ENCODE assay signal across 10 cellular contexts in genomic region chr12:124506832-124507153, GRCh38.
DNase-seq lines count a peak whose midpoint lies in the region; ATAC-seq and TF ChIP-seq lines count a peak whose summit lies in the region.
"Had no signal": no experiment of that assay in that cellular context is flagged by ENCODE, and none has a peak within 500 bp of the region (broad histone marks: within the 10 kb centered on the region; RNA-seq: fewer than 3 reads in every experiment).

No MANE protein-coding gene starts in this region.

- peaks cover 23% of the 10 kb centered on the region for H3K36me3 Mint-ChIP-seq in MCF 10A (ENCODE audit: insufficient read depth, unreplicated experiment)
- H3K36me3 Mint-ChIP-seq: immature natural killer cell had no signal

- H3K9me3 Mint-ChIP-seq in MCF 10A (ENCODE audit: unreplicated experiment) = no peaks in the 10 kb centered on the region
- H3K9me3 Mint-ChIP-seq: immature natural killer cell had no signal

- H3K27ac Mint-ChIP-seq in MCF 10A (ENCODE audit: low read depth, unreplicated experiment) = peak overlapping the region; percentile 67

- H3K27me3 ChIP-seq in HL-60 (ENCODE audit: insufficient read depth, poor library complexity, severe bottlenecking) (no peaks in the 10 kb centered on the region), mucosa of rectum (ENCODE audit: control insufficient read depth in 2 of 2, insufficient read depth in 2 of 2, low read length in 2 of 2) (no peaks in the 10 kb centered on the region), thoracic aorta (replicated peaks; ENCODE audit: insufficient read depth) (no peaks in the 10 kb centered on the region)

- ATAC-seq in thoracic aorta (ENCODE audit: insufficient number of reproducible peaks, low FRiP score, low read depth) = no peak

- intact Hi-C loops in MCF 10A (cut with micrococcal nuclease) = loop anchor here (10.0 kb wide), 1 partner anchor 472 kb away; no protein-coding TSS in a partner anchor

- H3K4me1 ChIP-seq in mucosa of rectum (ENCODE audit: control insufficient read depth in 2 of 2, insufficient read depth in 2 of 2, low read length in 2 of 2) = peaks cover 33 to 48% of the 10 kb centered on the region in 2 donors
- H3K4me1 ChIP-seq in thoracic aorta (ENCODE audit: control insufficient read depth in 1 of 2, low read depth in 2 of 2) = peaks cover 14 to 67% of the 10 kb centered on the region in 2 donors

- CTCF ChIA-PET in MCF 10A (lab: Yijun Ruan, JAX) = interaction anchor here (1.3 kb wide), 1 partner anchor 13 kb away, joined by 3 read pairs; no protein-coding TSS in a partner anchor

- H3K27me3 Mint-ChIP-seq in MCF 10A (ENCODE audit: insufficient read depth, unreplicated experiment) = no peaks in the 10 kb centered on the region

- H3K9me3 ChIP-seq in mucosa of rectum (ENCODE audit: control insufficient read depth in 2 of 2, low read length in 2 of 2) (no peaks in the 10 kb centered on the region), thoracic aorta (no peaks in the 10 kb centered on the region)

- BruUV-seq in MCF 10A (replicated peaks; lab: Mats Ljungman, UMichigan) = no TSS peak

- peak overlapping the region; percentile 16 for H3K4me3 ChIP-seq in HL-60 (replicated peaks; ENCODE audit: insufficient read depth, low read length)
- peak overlapping the region; percentile 13 to 30 for H3K4me3 ChIP-seq in mucosa of rectum (ENCODE audit: low read length in 2 of 2)
- H3K4me3 ChIP-seq in thoracic aorta = peak overlapping the region; percentile 20

- H3K4me3 Mint-ChIP-seq in MCF 10A (ENCODE audit: unreplicated experiment) = peak overlapping the region; percentile 44
- H3K4me3 Mint-ChIP-seq: immature natural killer cell had no signal

- H3K27ac ChIP-seq in HL-60 (replicated peaks) = peak overlapping the region; percentile 66
- H3K27ac ChIP-seq in mucosa of rectum (ENCODE audit: low read depth in 2 of 2, low read length in 2 of 2) = peak overlapping the region; percentile 73 to 77
- peak overlapping the region in 1 of 2 donors; percentile 12 for H3K27ac ChIP-seq in thoracic aorta

- H3K36me3 ChIP-seq in mucosa of rectum (ENCODE audit: control insufficient read depth in 2 of 2, insufficient read depth in 2 of 2, low read length in 2 of 2) = no peaks in the 10 kb centered on the region
- H3K36me3 ChIP-seq in thoracic aorta = no peaks in the 10 kb centered on the region

- TF ChIP-seq CTCF in HL-60 (IDR thresholded peaks at IDR 0.05; ENCODE audit: insufficient read depth, low read length) = no peak
- TF ChIP-seq CTCF in MCF 10A (IDR thresholded peaks at IDR 0.05; ENCODE audit: unreplicated experiment) = no peak
- TF ChIP-seq CTCF in thoracic aorta (IDR thresholded peaks at IDR 0.05) = no peak

- POLR2A ChIA-PET in MCF 10A (lab: Yijun Ruan, JAX) = no interaction called here

- H3K4me1 Mint-ChIP-seq in MCF 10A (ENCODE audit: insufficient read depth, unreplicated experiment) = peaks cover 65% of the 10 kb centered on the region

- DNase-seq in HL-60 (ENCODE audit: low read depth in 1 of 2, low spot score in 1 of 2) (no peak), MCF 10A (ENCODE audit: unreplicated experiment) (no peak), thoracic aorta (ENCODE audit: low spot score) (no peak), NCI-H1694 (lab: John Stamatoyannopoulos, UW) (no peak), MV-4-11 (lab: John Stamatoyannopoulos, UW) (no peak), NOMO-1 treated with dmso at 0.1 percent for 144 hours (lab: John Stamatoyannopoulos, UW; ENCODE audit: unreplicated experiment) (no peak)
- no peak for DNase-seq in stimulated activated CD4-positive, alpha-beta T cell treated with anti-CD3 and anti-CD28 coated beads, Interleukin-15, amount 100 ng/mL, for 24 hours
- DNase-seq: immature natural killer cell; stimulated activated naive CD4-positive, alpha-beta T cell treated with Interleukin-2 at 50 U/mL for 16 hours had no signal

- peak overlapping the region; percentile 1 to 32 for H3K9ac ChIP-seq in mucosa of rectum (ENCODE audit: low read depth in 1 of 2, low read length in 2 of 2)
